Comparison of ENCODE assay signal across 9 cellular contexts in the genomic region with DNA sequence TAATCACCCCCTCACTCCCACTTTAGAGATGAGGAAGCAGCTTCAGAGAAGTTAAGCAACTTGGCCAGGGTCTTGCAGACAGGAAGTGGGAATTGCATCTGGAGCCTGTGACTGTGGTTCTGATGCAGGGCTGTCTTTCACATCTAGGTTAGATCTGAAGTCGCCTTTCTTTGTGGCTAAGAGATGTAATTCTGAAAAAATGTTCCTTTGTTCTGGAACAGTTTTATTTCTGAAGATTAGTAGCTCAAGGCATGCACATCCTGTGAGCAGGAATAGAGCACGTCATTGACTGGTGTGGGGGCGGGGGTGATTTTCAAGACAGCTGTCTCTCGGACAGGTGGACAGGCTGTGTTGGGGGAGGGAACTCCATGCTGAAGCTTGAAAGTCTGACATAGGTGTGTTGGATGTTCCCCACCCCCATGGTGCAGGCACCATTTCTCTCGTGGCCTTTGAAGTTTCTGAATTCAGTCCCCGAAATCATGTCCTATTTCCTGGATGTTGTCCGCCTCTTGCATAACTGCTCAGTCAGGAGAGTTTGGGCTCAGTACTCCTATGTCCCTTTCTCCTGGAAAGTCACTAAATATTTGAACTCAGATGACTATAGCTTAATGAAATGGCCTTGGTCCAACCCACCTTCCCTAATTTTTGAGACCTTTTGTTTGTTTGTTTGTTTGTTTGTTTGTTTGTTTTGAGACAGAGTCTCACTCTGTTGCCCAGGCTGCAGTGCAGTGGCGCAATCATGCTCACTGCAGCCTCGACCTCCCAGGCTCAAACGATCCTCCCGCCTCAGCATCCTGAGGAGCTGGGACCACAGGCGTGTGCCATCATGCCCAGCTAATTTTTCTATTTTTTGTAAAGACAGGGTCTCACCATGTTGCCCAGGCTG.
DNase-seq lines count a peak whose midpoint lies in the region; ATAC-seq, FAIRE-seq and TF ChIP-seq lines count a peak whose summit lies in the region.
"Had no signal": no experiment of that assay in that cellular context is flagged by ENCODE, and none has a peak within 500 bp of the region (broad histone marks: within the 10 kb centered on the region; RNA-seq: fewer than 3 reads in every experiment).

No MANE protein-coding gene starts in this region.

- no peaks in the 10 kb centered on the region for H3K27me3 ChIP-seq in effector memory CD4-positive, alpha-beta T cell (replicated peaks; ENCODE audit: control insufficient read depth, insufficient read depth, low read length, poor library complexity, severe bottlenecking)

- H3K4me1 ChIP-seq in effector memory CD4-positive, alpha-beta T cell (ENCODE audit: control insufficient read depth, insufficient read depth, low read length, poor library complexity, severe bottlenecking) = no peaks in the 10 kb centered on the region

- H3K4me3 ChIP-seq in effector memory CD4-positive, alpha-beta T cell (ENCODE audit: insufficient read depth, low read depth, low read length, poor library complexity, severe bottlenecking) = no peak overlapping the region

- H3K36me3 ChIP-seq in effector memory CD4-positive, alpha-beta T cell (ENCODE audit: control insufficient read depth, insufficient read depth, low read length) = no peaks in the 10 kb centered on the region

- ATAC-seq in GM19328 (IDR thresholded peaks at IDR 0.05; ENCODE audit: unreplicated experiment) = no peak

- FAIRE-seq in RCC 7860 (lab: Jason Lieb, UNC) (no peak), D721Med (lab: Jason Lieb, UNC) (no peak)
- FAIRE-seq: TTC549 had no signal

- DNase-seq in NCI-H2171 treated with DMSO at 0.1 percent for 48 hours (lab: John Stamatoyannopoulos, UW) = peak; percentile 3
- no peak for DNase-seq in NCI-H2171 (lab: John Stamatoyannopoulos, UW)
- DNase-seq in RCC 7860 (ENCODE audit: low spot score) = peak; percentile 14
- peak; percentile 26 for DNase-seq in epithelial cell of prostate (ENCODE audit: low read depth, low spot score)
- peak; percentile 78 for DNase-seq in pons (ENCODE audit: low spot score)
- no peak for DNase-seq in effector memory CD4-positive, alpha-beta T cell
- no peak for DNase-seq in D721Med (ENCODE audit: insufficient read length, low spot score)

- H3K27ac ChIP-seq in epithelial cell of prostate = peak overlapping the region; percentile 90
- no peak overlapping the region for H3K27ac ChIP-seq in effector memory CD4-positive, alpha-beta T cell (ENCODE audit: insufficient read depth, low read length, poor library complexity, severe bottlenecking)

- no peaks in the 10 kb centered on the region for H3K9me3 ChIP-seq in effector memory CD4-positive, alpha-beta T cell (ENCODE audit: control insufficient read depth, low read length)

- TF ChIP-seq CTCF in D721Med (IDR thresholded peaks at IDR 0.05; ENCODE audit: insufficient read depth, missing control alignments) = no peak

Comparison
In these comparisons a context has a peak if more than half of its experiments do, and no peak if none do; other contexts are left out.
1. DNase-seq: peak in NCI-H2171 treated with DMSO at 0.1 percent for 48 hours (single experiment), RCC 7860 (single experiment), epithelial cell of prostate (single experiment) and pons (single experiment); none in NCI-H2171 (single experiment), effector memory CD4-positive, alpha-beta T cell (0 of 3) and D721Med (single experiment).